Comparison of ENCODE assay signal across 8 cellular contexts in genomic region chr10:23343591-23344225, GRCh38. TPM values are rescaled to one million over a fixed set of nuclear protein-coding genes. Genes with fewer than 3 reads are reported as not detected.
DNase-seq lines count a peak whose midpoint lies in the region; ATAC-seq, FAIRE-seq and TF ChIP-seq lines count a peak whose summit lies in the region.

No MANE protein-coding gene starts in this region.

- 12% methylated on average over 48 of the region's 48 CpGs for WGBS in liver
- 70% methylated on average over 45 of the region's 48 CpGs for WGBS in HepG2 (ENCODE audit: low lambda C conversion rate)
- 39% methylated on average over 13 of the region's 48 CpGs for WGBS in suprapubic skin

- H3K4me3 Mint-ChIP-seq in neural crest cell, result peak overlapping the region; percentile 88
- H3K4me3 Mint-ChIP-seq in natural killer cell treated with Interleukin-12 subunit alpha and Interleukin-12 subunit beta and Interleukin-15 and Interleukin-18, amount 100 ng/mL, for 72 hours, result no peak overlapping the region

- TF ChIP-seq POLR2A in HepG2 (IDR thresholded peaks at IDR 0.05; ENCODE audit: insufficient read depth in 1 of 2, low read depth in 2 of 2, low read length in 2 of 2), result no peak
- no peak for TF ChIP-seq POLR2A in suprapubic skin (IDR thresholded peaks at IDR 0.05)

- no peak for TF ChIP-seq EP300 in HepG2 (IDR thresholded peaks at IDR 0.05; ENCODE audit: low read depth in 2 of 2, low read length in 2 of 2)
- no peak for TF ChIP-seq EP300 in HepG2 (CRISPR knock-in tag; IDR thresholded peaks at IDR 0.05; ENCODE audit: borderline replicate concordance)
- TF ChIP-seq EP300 in suprapubic skin (IDR thresholded peaks at IDR 0.05), result no peak

- no TSS peak for BruUV-seq in HepG2 (replicated peaks; lab: Mats Ljungman, UMichigan)

- in situ Hi-C loops in HepG2 (cut with HindIII; ENCODE audit: extremely low pct_ligation_motif_present, low pct_unique_long_range_greater_than_20kb), result no loop called here

- intact Hi-C loops in HepG2 (cut with micrococcal nuclease; ENCODE audit: unreplicated experiment), result no loop called here

- H3K4me1 ChIP-seq in liver (ENCODE audit: control insufficient read depth in 4 of 4, insufficient read depth in 4 of 4, low read length in 3 of 4), result peaks cover 0 to 17% (median 13%) of the 10 kb centered on the region in 4 donors
- H3K4me1 ChIP-seq in HepG2 (ENCODE audit: insufficient read depth, low read length), result peaks cover 35% of the 10 kb centered on the region
- H3K4me1 ChIP-seq in fibroblast of lung (ENCODE audit: control insufficient read depth, extremely low read depth, insufficient read depth, low read length), result peaks cover 3% of the 10 kb centered on the region
- H3K4me1 ChIP-seq in suprapubic skin, result peaks cover 28% of the 10 kb centered on the region

- TF ChIP-seq RAD21 in liver (IDR thresholded peaks at IDR 0.05) (no peak), HepG2 (CRISPR knock-in tag; IDR thresholded peaks at IDR 0.05) (no peak)

- no peaks in the 10 kb centered on the region for H3K36me3 Mint-ChIP-seq in neural crest cell (ENCODE audit: low read depth)
- no peaks in the 10 kb centered on the region for H3K36me3 Mint-ChIP-seq in natural killer cell treated with Interleukin-12 subunit alpha and Interleukin-12 subunit beta and Interleukin-15 and Interleukin-18, amount 100 ng/mL, for 72 hours

- peaks cover 56% of the 10 kb centered on the region for H3K4me1 Mint-ChIP-seq in neural crest cell
- H3K4me1 Mint-ChIP-seq in natural killer cell treated with Interleukin-12 subunit alpha and Interleukin-12 subunit beta and Interleukin-15 and Interleukin-18, amount 100 ng/mL, for 72 hours (ENCODE audit: low read depth in 2 of 2), result peaks cover 0 to 3% of the 10 kb centered on the region in 2 donors

- no peak for ATAC-seq in HepG2
- no peak for ATAC-seq in natural killer cell treated with Interleukin-12 subunit alpha and Interleukin-12 subunit beta and Interleukin-15 and Interleukin-18, amount 100 ng/mL, for 72 hours

- FAIRE-seq in HepG2 (lab: Jason Lieb, UNC), result no peak

- H3K27me3 ChIP-seq in liver (ENCODE audit: control insufficient read depth in 4 of 4, insufficient read depth in 4 of 4, low read length in 3 of 4) (no peaks in the 10 kb centered on the region), HepG2 (ENCODE audit: control insufficient read depth in 1 of 2, insufficient read depth in 2 of 2, low read length in 2 of 2) (peaks cover 2 to 6% of the 10 kb centered on the region in 2 experiments; a peak in 2 of 5 replicates), fibroblast of lung (ENCODE audit: control insufficient read depth, insufficient read depth, low read length) (no peaks in the 10 kb centered on the region), suprapubic skin (peaks cover 7% of the 10 kb centered on the region)

- H3K4me3 ChIP-seq in liver (ENCODE audit: low read depth in 1 of 3, low read length in 3 of 3) (peak overlapping the region in 2 of 3 donors; percentile 22 to 55), HepG2 (replicated peaks in 1 of 3; ENCODE audit: insufficient read depth in 1 of 3, low read depth in 2 of 3, low read length in 3 of 3) (no peak overlapping the region), fibroblast of lung (replicated peaks in 1 of 4; ENCODE audit: control extremely low read depth in 1 of 4, insufficient read depth in 1 of 4, low read depth in 3 of 4, low read length in 4 of 4) (peak overlapping the region; percentile 31 to 63 (median 52)), suprapubic skin (peak overlapping the region; percentile 63)

- H3K4me2 ChIP-seq in HepG2 (ENCODE audit: low read depth, low read length) (no peak overlapping the region), fibroblast of lung (ENCODE audit: extremely low read depth, insufficient read depth, low read length) (peak overlapping the region; percentile 78)

- H3K27ac ChIP-seq in liver (ENCODE audit: low read depth in 1 of 2, low read length in 2 of 2) (no peak overlapping the region), HepG2 (ENCODE audit: extremely low read length, insufficient read depth, low read length) (no peak overlapping the region), fibroblast of lung (ENCODE audit: insufficient read depth, low read length) (peak overlapping the region; percentile 47), suprapubic skin (no peak overlapping the region)

- POLR2A ChIA-PET in HepG2 (lab: Yijun Ruan, JAX), result no interaction called here

- H3K36me3 ChIP-seq in liver (ENCODE audit: control insufficient read depth in 4 of 4, insufficient read depth in 3 of 4, low read depth in 1 of 4, low read length in 3 of 4) (no peaks in the 10 kb centered on the region), HepG2 (replicated peaks in 1 of 2; ENCODE audit: control insufficient read depth in 1 of 2, insufficient read depth in 2 of 2, low read length in 2 of 2) (no peaks in the 10 kb centered on the region), fibroblast of lung (ENCODE audit: control insufficient read depth, insufficient read depth, low read length) (no peaks in the 10 kb centered on the region), suprapubic skin (no peaks in the 10 kb centered on the region)

- CTCF ChIA-PET in HepG2 (lab: Yijun Ruan, JAX; ENCODE audit: low intra/inter-chr PET ratio, low total read pairs), result no interaction called here

- no peaks in the 10 kb centered on the region for H3K9me3 Mint-ChIP-seq in neural crest cell
- no peaks in the 10 kb centered on the region for H3K9me3 Mint-ChIP-seq in natural killer cell treated with Interleukin-12 subunit alpha and Interleukin-12 subunit beta and Interleukin-15 and Interleukin-18, amount 100 ng/mL, for 72 hours

- H3K9me3 ChIP-seq in liver (ENCODE audit: control insufficient read depth in 4 of 4, low read length in 3 of 4) (no peaks in the 10 kb centered on the region), HepG2 (ENCODE audit: low read length) (no peaks in the 10 kb centered on the region), fibroblast of lung (ENCODE audit: control insufficient read depth, insufficient read depth, low read depth, low read length) (no peaks in the 10 kb centered on the region), suprapubic skin (no peaks in the 10 kb centered on the region)

- no peak for DNase-seq in HepG2 (ENCODE audit: low spot score)
- peak; percentile 81 for DNase-seq in activated CD8-positive, alpha-beta memory T cell treated with anti-CD3 and anti-CD28 coated beads, Interleukin-2, amount 50 U/mL, for 48 hours
- DNase-seq in fibroblast of lung (ENCODE audit: low read depth in 2 of 2), result peak in 1 of 2 donors; percentile 58
- DNase-seq in neural crest cell (ENCODE audit: low read depth, low spot score), result peak; percentile 77
- DNase-seq in suprapubic skin (ENCODE audit: low spot score in 2 of 2), result no peak
- DNase-seq in natural killer cell treated with Interleukin-12 subunit alpha and Interleukin-12 subunit beta and Interleukin-15 and Interleukin-18, amount 100 ng/mL, for 72 hours (ENCODE audit: low spot score), result no peak
- no peak for DNase-seq in NCI-H2107 (lab: John Stamatoyannopoulos, UW)

- H3K27ac Mint-ChIP-seq in neural crest cell (ENCODE audit: unreplicated experiment), result peak overlapping the region; percentile 73
- H3K27ac Mint-ChIP-seq in natural killer cell treated with Interleukin-12 subunit alpha and Interleukin-12 subunit beta and Interleukin-15 and Interleukin-18, amount 100 ng/mL, for 72 hours, result no peak overlapping the region

- H3K9ac ChIP-seq in liver (ENCODE audit: low read depth in 1 of 2, low read length in 2 of 2), result peak overlapping the region in 1 of 2 donors; percentile 23
- no peak overlapping the region for H3K9ac ChIP-seq in HepG2 (ENCODE audit: insufficient read depth, low read depth, low read length)
- H3K9ac ChIP-seq in fibroblast of lung (ENCODE audit: insufficient read depth, low read length), result peak overlapping the region; percentile 37

- no peak for TF ChIP-seq CTCF in liver (IDR thresholded peaks at IDR 0.05; ENCODE audit: low read depth, low read length, missing input control)
- no peak for TF ChIP-seq CTCF in HepG2 (CRISPR knock-in tag; IDR thresholded peaks at IDR 0.05)
- no peak for TF ChIP-seq CTCF in fibroblast of lung (conservative IDR thresholded peaks at IDR 0.05 in 1 of 2, IDR thresholded peaks at IDR 0.05 in 1 of 2; ENCODE audit: low read depth in 1 of 2, low read length in 2 of 2)
- TF ChIP-seq CTCF in neural crest cell (conservative IDR thresholded peaks at IDR 0.05), result no peak
- no peak for TF ChIP-seq CTCF in suprapubic skin (IDR thresholded peaks at IDR 0.05)

- no peaks in the 10 kb centered on the region for H3K27me3 Mint-ChIP-seq in neural crest cell (ENCODE audit: low read depth)
- H3K27me3 Mint-ChIP-seq in natural killer cell treated with Interleukin-12 subunit alpha and Interleukin-12 subunit beta and Interleukin-15 and Interleukin-18, amount 100 ng/mL, for 72 hours, result peaks cover 30 to 35% of the 10 kb centered on the region in 2 donors

- no peaks in the 10 kb centered on the region for H4K20me1 ChIP-seq in HepG2 (ENCODE audit: insufficient read depth, low read length)
- no peaks in the 10 kb centered on the region for H4K20me1 ChIP-seq in fibroblast of lung (ENCODE audit: control insufficient read depth, extremely low read depth, insufficient read depth, low read length)

- no peaks in the 10 kb centered on the region for H3K79me2 ChIP-seq in HepG2 (ENCODE audit: insufficient read depth, low read length)
- no peaks in the 10 kb centered on the region for H3K79me2 ChIP-seq in fibroblast of lung (ENCODE audit: control insufficient read depth, insufficient read depth, low read length)

- H2AFZ ChIP-seq in HepG2 (ENCODE audit: low read length) (no peak overlapping the region), fibroblast of lung (ENCODE audit: low read length) (peak overlapping the region; percentile 39)

RNA-seq across cellular contexts. Expression of gene C10orf67, which starts 0.9 kb away (rescaled TPM):
- total RNA-seq in liver (not detected), HepG2 (2016; rRNA removed; fragmentation: Illumina TruSeq; extraction: Trizol) (not detected in 2 replicates), fibroblast of lung (under 0.01 TPM in 2 replicates), neural crest cell (0.18 and 0.33 TPM in 2 replicates), suprapubic skin (1 to 10 TPM in 3 of 4 donors, under 1 TPM in 1; 0.93 to 1.5 (median 1.5) TPM)
- polyA plus RNA-seq in liver (under 1 TPM in 1 of 2 donors, not detected in 1; 0.02 TPM), HepG2 (2011; rRNA removed) (not detected in 2 replicates), fibroblast of lung (0.09 and 0.16 TPM in 2 replicates)
- total RNA-seq in HepG2 (2016; cell fraction: cytosol; rRNA removed; fragmentation: Illumina TruSeq; extraction: Trizol; ENCODE audit: low read depth), result not detected in 2 replicates
- total RNA-seq in HepG2 (2016; cell fraction: insoluble cytoplasmic fraction; rRNA removed; fragmentation: Illumina TruSeq; extraction: Trizol), result not detected in 2 replicates
- total RNA-seq in HepG2 (2016; cell fraction: membrane; rRNA removed; fragmentation: Illumina TruSeq; extraction: Trizol), result not detected in 2 replicates
- total RNA-seq in HepG2 (2016; cell fraction: nucleus; rRNA removed; fragmentation: Illumina TruSeq; extraction: Trizol), result not detected in 2 replicates
- not detected in 2 replicates for polyA plus RNA-seq in HepG2 (2011; cell fraction: cytosol; rRNA removed)
- not detected in 2 replicates for polyA plus RNA-seq in HepG2 (2011; cell fraction: nucleus; rRNA removed)
- not detected in 2 replicates for polyA plus RNA-seq in HepG2 (2012)
- polyA plus RNA-seq in HepG2 (2016; cell fraction: cytosol; fragmentation: Illumina TruSeq; extraction: Trizol; ENCODE audit: low read depth), result not detected in 2 replicates
- polyA plus RNA-seq in HepG2 (2016; cell fraction: insoluble cytoplasmic fraction; fragmentation: Illumina TruSeq; extraction: Trizol; ENCODE audit: low read depth), result not detected in 2 replicates
- polyA plus RNA-seq in HepG2 (2016; cell fraction: membrane; fragmentation: Illumina TruSeq; extraction: Trizol; ENCODE audit: low read depth), result not detected in 2 replicates
- not detected in 2 replicates for polyA plus RNA-seq in HepG2 (2016; cell fraction: nucleus; fragmentation: Illumina TruSeq; extraction: Trizol; ENCODE audit: insufficient read depth, low read depth)
- polyA minus RNA-seq in HepG2 (2011; rRNA and poly(A)+ RNA removed; ENCODE audit: low replicate concordance), result 0.23 TPM in 1 of 2 replicates, not detected in the other
- not detected in 2 replicates for polyA minus RNA-seq in HepG2 (2011; cell fraction: cytosol; rRNA and poly(A)+ RNA removed)
- not detected in 2 replicates for polyA minus RNA-seq in HepG2 (2011; cell fraction: nucleus; rRNA and poly(A)+ RNA removed)
- polyA plus RNA-seq in fibroblast of lung (2012), result not detected in 2 replicates
- not detected in 2 replicates for polyA minus RNA-seq in fibroblast of lung (ENCODE audit: low replicate concordance)
- total RNA-seq in natural killer cell treated with Interleukin-12 subunit alpha and Interleukin-12 subunit beta and Interleukin-15 and Interleukin-18, amount 100 ng/mL, for 72 hours, result not detected

Comparison
In these comparisons a context has a peak if more than half of its experiments do, and no peak if none do; other contexts are left out.
1. H3K4me3 ChIP-seq: peak in liver (2 of 3), fibroblast of lung (4 of 4) and suprapubic skin (single experiment); none in HepG2 (0 of 3).
2. DNase-seq: peak in activated CD8-positive, alpha-beta memory T cell treated with anti-CD3 and anti-CD28 coated beads, Interleukin-2, amount 50 U/mL, for 48 hours (single experiment) and neural crest cell (single experiment); none in HepG2 (single experiment), suprapubic skin (0 of 2), natural killer cell treated with Interleukin-12 subunit alpha and Interleukin-12 subunit beta and Interleukin-15 and Interleukin-18, amount 100 ng/mL, for 72 hours (single experiment) and NCI-H2107 (single experiment).